Comparison of ENCODE assay signal across 25 cellular contexts in genomic region chr2:180443896-180444295, GRCh38.
DNase-seq lines count a peak whose midpoint lies in the region; ATAC-seq, FAIRE-seq and TF ChIP-seq lines count a peak whose summit lies in the region.
"Had no signal": no experiment of that assay in that cellular context is flagged by ENCODE, and none has a peak within 500 bp of the region (broad histone marks: within the 10 kb centered on the region; RNA-seq: fewer than 3 reads in every experiment).

No MANE protein-coding gene starts in this region.

- peak; percentile 67 to 84 for DNase-seq in NOMO-1 (lab: John Stamatoyannopoulos, UW; ENCODE audit: unreplicated experiment in 2 of 2)
- DNase-seq in bronchial epithelial cell (ENCODE audit: low read depth) = peak; percentile 91
- DNase-seq in kidney tubule cell (ENCODE audit: low spot score) = peak; percentile 2
- DNase-seq in superior temporal gyrus (ENCODE audit: extremely low spot score) = no peak
- DNase-seq: activated CD4-positive, alpha-beta T cell treated with anti-CD3 and anti-CD28 coated beads for 48 hours; activated effector memory CD4-positive, alpha-beta T cell treated with anti-CD3 and anti-CD28 coated beads, Interleukin-2, amount 50 U/mL, for 16 hours; amniotic stem cell; BE2C; central memory CD4-positive, alpha-beta T cell; hippocampal formation; NCI-H1092; NCI-H2029 treated with DMSO at 0.1 percent for 48 hours; NCI-H510A treated with DMSO at 0.1 percent for 48 hours; nephron progenitor cell; SJCRH30; stimulated activated CD4-positive, alpha-beta T cell treated with anti-CD3 and anti-CD28 coated beads, Interleukin-4, amount 100 ng/mL, for 4 hours; substantia nigra had no signal

- FAIRE-seq in bronchial epithelial cell (lab: Jason Lieb, UNC) = no peak
- FAIRE-seq: D721Med, G401.6 had no signal

- H3K27me3 ChIP-seq in bronchial epithelial cell (ENCODE audit: control insufficient read depth, insufficient read depth, low read length) = no peaks in the 10 kb centered on the region
- H3K27me3 ChIP-seq: BE2C, SJCRH30, vagina had no signal

- no peaks in the 10 kb centered on the region for H3K36me3 ChIP-seq in bronchial epithelial cell (ENCODE audit: control insufficient read depth, insufficient read depth, low read length)
- H3K36me3 ChIP-seq: BE2C, prostate gland, SJCRH30, vagina had no signal

- no peak for TF ChIP-seq CTCF in bronchial epithelial cell (IDR thresholded peaks at IDR 0.05; ENCODE audit: insufficient read depth, low read length, severe bottlenecking)

- no peak overlapping the region for H3K4me3 ChIP-seq in bronchial epithelial cell (ENCODE audit: low read depth, low read length)
- H3K4me3 ChIP-seq: prostate gland, SJCRH30, smooth muscle cell, vagina had no signal

- ATAC-seq in GM18907 (IDR thresholded peaks at IDR 0.05; ENCODE audit: unreplicated experiment) (peak; percentile 68), HG02840 (IDR thresholded peaks at IDR 0.05; ENCODE audit: low FRiP score, unreplicated experiment) (no peak), GM18868 (IDR thresholded peaks at IDR 0.05; ENCODE audit: unreplicated experiment) (no peak)
